Comparison of ENCODE assay signal across 25 cellular contexts in the genomic region with DNA sequence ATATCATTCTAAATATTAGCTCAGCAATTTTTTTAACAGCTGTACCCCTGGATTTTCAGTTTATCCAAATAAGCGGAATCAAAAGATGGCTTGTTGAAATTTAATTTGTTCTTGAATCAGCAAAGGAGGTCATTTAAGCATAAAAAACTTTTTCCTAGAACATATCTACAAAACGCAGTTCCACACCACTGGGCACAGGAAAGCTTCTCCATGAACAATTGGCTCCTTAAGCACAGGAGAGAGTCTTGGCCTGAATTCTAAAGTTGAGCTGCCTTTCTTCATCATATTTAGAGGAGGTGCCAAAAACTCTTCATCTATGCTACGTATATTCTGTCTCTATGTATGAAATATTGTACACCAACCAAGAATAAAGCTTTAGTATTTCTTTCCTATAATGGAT.
"Had no signal": no experiment of that assay in that cellular context is flagged by ENCODE, and none has a peak within 500 bp of the region (broad histone marks: within the 10 kb centered on the region; RNA-seq: fewer than 3 reads in every experiment).

No MANE protein-coding gene starts in this region.

- H3K4me3 ChIP-seq: left ventricle myocardium inferior, lung, neural progenitor cell, ovary, right atrium auricular region, right lobe of liver, smooth muscle cell, transverse colon, upper lobe of left lung, vagina had no signal

- DNase-seq: hypothalamus; immature natural killer cell; kidney; left colon; left ventricle myocardium inferior; mesendoderm; naive B cell; natural killer cell; nephron progenitor cell; ovary; right lobe of liver; stimulated activated CD4-positive, alpha-beta T cell treated with anti-CD3 and anti-CD28 coated beads, Interleukin-1b, Interleukin-23, amount 100 ng/mL, for 48 hours; stimulated activated CD4-positive, alpha-beta T cell treated with anti-CD3 and anti-CD28 coated beads, Interleukin-2, amount 100 ng/mL, for 48 hours; stimulated activated CD4-positive, alpha-beta T cell treated with anti-CD3 and anti-CD28 coated beads, Interleukin-4, amount 100 ng/mL, for 4 hours; stimulated activated CD8-positive, alpha-beta memory T cell treated with anti-CD3 and anti-CD28 coated beads, Interleukin-4, amount 100 ng/mL, for 48 hours; stimulated activated naive CD4-positive, alpha-beta T cell treated with Interleukin-2 at 50 U/mL for 16 hours; stimulated activated naive CD8-positive, alpha-beta T cell treated with anti-CD3 and anti-CD28 coated beads, Interleukin-15, amount 100 ng/mL, for 72 hours; substantia nigra; transverse colon; upper lobe of left lung had no signal

- H3K27ac ChIP-seq: left ventricle myocardium inferior, neural progenitor cell, ovary, right atrium auricular region, right lobe of liver, transverse colon, upper lobe of left lung, vagina had no signal

- H3K9ac ChIP-seq: neural progenitor cell had no signal

- H3K4me2 ChIP-seq: neural progenitor cell, smooth muscle cell had no signal

- H3K27me3 ChIP-seq: neural progenitor cell, ovary, right atrium auricular region, right lobe of liver, transverse colon, upper lobe of left lung, vagina had no signal

- H2AFZ ChIP-seq: neural progenitor cell had no signal

- H3K4me1 ChIP-seq: left ventricle myocardium inferior, right atrium auricular region, right lobe of liver, transverse colon, upper lobe of left lung, vagina had no signal

- H3K9me3 ChIP-seq: left ventricle myocardium inferior, ovary, right atrium auricular region, right lobe of liver, transverse colon, upper lobe of left lung, vagina had no signal

- H3K36me3 ChIP-seq: left ventricle myocardium inferior, neural progenitor cell, ovary, right atrium auricular region, right lobe of liver, transverse colon, upper lobe of left lung, vagina had no signal
